ENCODE assay signal across 8 cellular contexts in the genomic region with DNA sequence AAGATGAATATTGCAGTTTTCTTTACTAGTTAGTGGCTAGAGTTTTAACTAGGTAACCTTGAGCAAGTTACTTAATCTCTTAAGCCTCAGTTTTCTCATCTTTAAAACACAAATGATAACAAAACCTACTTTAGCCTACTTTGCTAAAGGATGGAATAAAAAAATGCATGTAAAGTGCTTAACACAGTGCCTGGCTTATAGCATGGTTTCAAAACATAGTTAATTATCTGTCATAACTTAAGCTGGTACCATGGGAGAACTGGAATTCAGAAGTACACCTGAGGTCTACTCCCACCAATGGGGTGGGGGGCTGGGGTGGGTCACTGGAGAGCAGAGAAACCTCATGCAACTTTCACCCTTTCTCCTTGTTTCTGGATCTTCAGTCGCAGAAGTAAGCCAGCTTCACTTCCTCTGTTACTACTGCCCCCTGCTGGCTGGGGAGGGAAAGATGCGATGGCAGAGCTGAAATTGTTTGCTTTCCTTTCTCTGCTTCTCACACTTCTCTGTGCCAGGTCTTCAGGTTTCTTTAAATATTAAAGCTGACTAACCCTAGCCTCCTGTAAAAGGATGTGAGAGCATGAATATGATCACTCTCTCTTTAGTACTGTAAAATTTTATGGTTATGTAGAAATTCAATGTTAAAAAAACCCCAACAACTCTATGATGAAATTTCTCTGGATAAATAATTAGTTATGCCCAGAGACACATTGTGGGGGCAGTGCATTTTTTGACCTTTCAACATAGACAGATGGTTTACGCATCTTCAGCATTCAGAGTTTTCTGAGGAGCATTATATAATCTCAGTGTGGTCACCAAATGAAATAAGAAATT.
DNase-seq lines count a peak whose midpoint lies in the region; ATAC-seq and TF ChIP-seq lines count a peak whose summit lies in the region.

No MANE protein-coding gene starts in this region.

- no peaks in the 10 kb centered on the region for H3K4me1 Mint-ChIP-seq in activated T-helper 17 cell treated with anti-CD3 and anti-CD28 coated beads, Interleukin-2, amount 50 U/mL, for 72 hours

- no peak overlapping the region for H3K27ac Mint-ChIP-seq in activated T-helper 17 cell treated with anti-CD3 and anti-CD28 coated beads, Interleukin-2, amount 50 U/mL, for 72 hours

- no peak overlapping the region for H3K27ac ChIP-seq in left lung

- H3K36me3 ChIP-seq in left lung, result no peaks in the 10 kb centered on the region

- intact Hi-C loops in left lung (cut with DNase I), result loop anchor here in 1 of 2 donors (10.0 kb wide), 1 partner anchor 329 kb away; a partner anchor contains a TSS

- no peaks in the 10 kb centered on the region for H3K36me3 Mint-ChIP-seq in activated T-helper 17 cell treated with anti-CD3 and anti-CD28 coated beads, Interleukin-2, amount 50 U/mL, for 72 hours (ENCODE audit: low read depth)

- no peaks in the 10 kb centered on the region for H3K27me3 ChIP-seq in left lung

- DNase-seq in GM12864 (ENCODE audit: low read depth) (peak; percentile 27), NCI-H2081 (lab: John Stamatoyannopoulos, UW) (peak; percentile 65 to 76), cerebellum (ENCODE audit: low spot score) (peak; percentile 7), left lung (peak; percentile 75 to 84)
- DNase-seq in activated CD4-positive, CD25-positive, alpha-beta regulatory T cell treated with anti-CD3 and anti-CD28 coated beads, Interleukin-2, amount 50 U/mL, for 16 hours (ENCODE audit: low read depth, low spot score), result peak; percentile 42
- peak; percentile 63 for DNase-seq in stimulated activated CD4-positive, alpha-beta T cell treated with anti-CD3 and anti-CD28 coated beads, Interleukin-4, amount 100 ng/mL, for 1 hour

- H3K27me3 Mint-ChIP-seq in activated T-helper 17 cell treated with anti-CD3 and anti-CD28 coated beads, Interleukin-2, amount 50 U/mL, for 72 hours, result peaks cover 6% of the 10 kb centered on the region

- no peaks in the 10 kb centered on the region for H3K9me3 ChIP-seq in left lung

- ATAC-seq in HG02759 (IDR thresholded peaks at IDR 0.05; ENCODE audit: unreplicated experiment) (peak; percentile 73), left lung (peak; percentile 88)
- ATAC-seq in activated T-helper 17 cell treated with anti-CD3 and anti-CD28 coated beads, Interleukin-2, amount 50 U/mL, for 72 hours (replicated peaks), result no peak

- peak; percentile 91 for TF ChIP-seq CTCF in GM12864 (IDR thresholded peaks at IDR 0.05; ENCODE audit: low read depth, low read length, missing control alignments)
- TF ChIP-seq CTCF in left lung (IDR thresholded peaks at IDR 0.05), result peak; percentile 81 to 88

- H3K9me3 Mint-ChIP-seq in activated T-helper 17 cell treated with anti-CD3 and anti-CD28 coated beads, Interleukin-2, amount 50 U/mL, for 72 hours, result no peaks in the 10 kb centered on the region

- H3K4me1 ChIP-seq in left lung, result peaks cover 5 to 13% of the 10 kb centered on the region in 2 donors

- no peak overlapping the region for H3K4me3 Mint-ChIP-seq in activated T-helper 17 cell treated with anti-CD3 and anti-CD28 coated beads, Interleukin-2, amount 50 U/mL, for 72 hours

- H3K4me3 ChIP-seq in GM12864 (ENCODE audit: low read depth, low read length) (no peak overlapping the region), left lung (no peak overlapping the region)

Comparison
In these comparisons a context has a peak if more than half of its experiments do, and no peak if none do; other contexts are left out.
1. DNase-seq: peak in every context shown above with its lines; median percentile 80 in left lung; 70 in NCI-H2081; 63 in stimulated activated CD4-positive, alpha-beta T cell treated with anti-CD3 and anti-CD28 coated beads, Interleukin-4, amount 100 ng/mL, for 1 hour; 42 in activated CD4-positive, CD25-positive, alpha-beta regulatory T cell treated with anti-CD3 and anti-CD28 coated beads, Interleukin-2, amount 50 U/mL, for 16 hours; 27 in GM12864; 7 in cerebellum.